Comparison of ENCODE assay signal across 23 cellular contexts in genomic region chr5:12095808-12096281, GRCh38.
DNase-seq lines count a peak whose midpoint lies in the region; ATAC-seq, FAIRE-seq and TF ChIP-seq lines count a peak whose summit lies in the region.
"Had no signal": no experiment of that assay in that cellular context is flagged by ENCODE, and none has a peak within 500 bp of the region (broad histone marks: within the 10 kb centered on the region; RNA-seq: fewer than 3 reads in every experiment).

No MANE protein-coding gene starts in this region.

- H3K79me2 ChIP-seq in astrocyte (ENCODE audit: insufficient read depth, low read length) (no peaks in the 10 kb centered on the region), SK-N-SH (ENCODE audit: insufficient read depth) (no peaks in the 10 kb centered on the region)

- TF ChIP-seq EP300 in SK-N-SH (IDR thresholded peaks at IDR 0.05; ENCODE audit: borderline replicate concordance in 1 of 2, low read depth in 1 of 2, low read length in 1 of 2) = no peak

- TF ChIP-seq CTCF in astrocyte (IDR thresholded peaks at IDR 0.05; ENCODE audit: insufficient read depth, low read depth, low read length) (no peak), SK-N-SH (IDR thresholded peaks at IDR 0.05) (no peak), RWPE1 (conservative IDR thresholded peaks at IDR 0.05; ENCODE audit: low read depth) (no peak), type B pancreatic cell (conservative IDR thresholded peaks at IDR 0.05) (no peak)

- WGBS in SK-N-SH (ENCODE audit: low lambda C conversion rate) = 0% methylated on average over 1 of the region's 1 CpG

- H3K9ac ChIP-seq in astrocyte (ENCODE audit: low read length) (no peak overlapping the region), SK-N-SH (no peak overlapping the region)

- POLR2A ChIA-PET in SK-N-SH (lab: Yijun Ruan, JAX) = no interaction called here
- POLR2A ChIA-PET in RWPE1 (lab: Yijun Ruan, JAX; ENCODE audit: low non-redundant PET) = no interaction called here

- DNase-seq in activated T-cell treated with anti-CD3 and anti-CD28 coated beads, Interleukin-2, amount 50 U/mL, for 72 hours = no peak
- DNase-seq in activated T-cell treated with anti-CD3 and anti-CD28 coated beads for 4 hours (no peak), astrocyte (ENCODE audit: low read depth) (peak; percentile 4), SK-N-SH (no peak), RWPE1 (ENCODE audit: low spot score) (no peak), SHP77 (lab: John Stamatoyannopoulos, UW) (no peak), type B pancreatic cell (ENCODE audit: extremely low spot score, unreplicated experiment) (no peak)
- DNase-seq: activated CD4-positive, alpha-beta T cell treated with anti-CD3 and anti-CD28 coated beads for 4 hours; activated gamma-delta T cell treated with Interleukin-2 at 50 U/mL for 16 hours; amygdala; endodermal cell; H7; hippocampal formation; kidney; NCI-H2029 treated with DMSO at 0.1 percent for 48 hours; PC-9; stimulated activated naive CD4-positive, alpha-beta T cell; transverse colon had no signal

- no peak overlapping the region for H3K4me3 Mint-ChIP-seq in activated T-cell treated with anti-CD3 and anti-CD28 coated beads, Interleukin-2, amount 50 U/mL, for 72 hours
- H3K4me3 Mint-ChIP-seq in astrocyte (ENCODE audit: unreplicated experiment) (no peak overlapping the region), type B pancreatic cell (no peak overlapping the region)
- H3K4me3 Mint-ChIP-seq: endodermal cell, IgD-negative memory B cell, nephron had no signal

- peak; percentile 32 to 53 for ATAC-seq in activated T-cell treated with anti-CD3 and anti-CD28 coated beads, Interleukin-2, amount 50 U/mL, for 72 hours (replicated peaks in 1 of 2)
- ATAC-seq in HG03097 (IDR thresholded peaks at IDR 0.05; ENCODE audit: low FRiP score, unreplicated experiment) = peak; percentile 56
- ATAC-seq: A549, SK-N-SH treated with all-trans-retinoic acid at 6 μM for 48 hours had no signal

- no peaks in the 10 kb centered on the region for H3K4me1 ChIP-seq in astrocyte (ENCODE audit: insufficient read depth, low read length)
- no peaks in the 10 kb centered on the region for H3K4me1 ChIP-seq in SK-N-SH (ENCODE audit: control insufficient read depth in 1 of 2, insufficient read depth in 2 of 2, low read depth in 1 of 2, low read length in 1 of 2)
- H3K4me1 ChIP-seq: A549, transverse colon had no signal

- H3K4me3 ChIP-seq in astrocyte (ENCODE audit: insufficient read depth, low read depth, low read length) (no peak overlapping the region), SK-N-SH (ENCODE audit: low read depth in 2 of 2, low read length in 1 of 2) (no peak overlapping the region)
- H3K4me3 ChIP-seq: A549, PC-9, transverse colon had no signal

- TF ChIP-seq RAD21 in SK-N-SH (IDR thresholded peaks at IDR 0.05; ENCODE audit: low read length) = no peak

- H3F3A ChIP-seq in SK-N-SH (replicated peaks; ENCODE audit: insufficient read depth) = no peaks in the 10 kb centered on the region

- no peaks in the 10 kb centered on the region for H3K27me3 Mint-ChIP-seq in activated T-cell treated with anti-CD3 and anti-CD28 coated beads, Interleukin-2, amount 50 U/mL, for 72 hours (ENCODE audit: low read depth)
- H3K27me3 Mint-ChIP-seq in astrocyte (ENCODE audit: low read depth, unreplicated experiment) (no peaks in the 10 kb centered on the region), type B pancreatic cell (no peaks in the 10 kb centered on the region)
- H3K27me3 Mint-ChIP-seq: IgD-negative memory B cell had no signal

- H3K27me3 ChIP-seq in astrocyte (ENCODE audit: insufficient read depth, low read length) (no peaks in the 10 kb centered on the region), SK-N-SH (ENCODE audit: insufficient read depth) (no peaks in the 10 kb centered on the region)
- H3K27me3 ChIP-seq: transverse colon had no signal

- H3K36me3 ChIP-seq in astrocyte (ENCODE audit: insufficient read depth, low read length) (no peaks in the 10 kb centered on the region), SK-N-SH (replicated peaks in 1 of 2; ENCODE audit: control insufficient read depth in 1 of 2, insufficient read depth in 2 of 2, low read length in 1 of 2) (no peaks in the 10 kb centered on the region)
- H3K36me3 ChIP-seq: transverse colon had no signal

- no peaks in the 10 kb centered on the region for H3K36me3 Mint-ChIP-seq in activated T-cell treated with anti-CD3 and anti-CD28 coated beads, Interleukin-2, amount 50 U/mL, for 72 hours (ENCODE audit: insufficient read depth in 2 of 2)
- H3K36me3 Mint-ChIP-seq in astrocyte (ENCODE audit: low read depth, unreplicated experiment) (no peaks in the 10 kb centered on the region), type B pancreatic cell (no peaks in the 10 kb centered on the region)
- H3K36me3 Mint-ChIP-seq: IgD-negative memory B cell had no signal

- CTCF ChIA-PET in SK-N-SH (lab: Yijun Ruan, JAX) = no interaction called here
- CTCF ChIA-PET in RWPE1 (lab: Yijun Ruan, JAX) = no interaction called here

- FAIRE-seq in astrocyte (lab: Jason Lieb, UNC) = no peak
- FAIRE-seq: A549, kidney had no signal

- H3K4me1 Mint-ChIP-seq in activated T-cell treated with anti-CD3 and anti-CD28 coated beads, Interleukin-2, amount 50 U/mL, for 72 hours (ENCODE audit: low read depth) = no peaks in the 10 kb centered on the region
- peaks cover 4% of the 10 kb centered on the region for H3K4me1 Mint-ChIP-seq in astrocyte (ENCODE audit: low read depth, unreplicated experiment)
- no peaks in the 10 kb centered on the region for H3K4me1 Mint-ChIP-seq in type B pancreatic cell (ENCODE audit: unreplicated experiment)
- H3K4me1 Mint-ChIP-seq: endodermal cell, nephron had no signal

- no peaks in the 10 kb centered on the region for H3K9me3 ChIP-seq in astrocyte (ENCODE audit: insufficient read depth, low read depth, low read length)
- no peaks in the 10 kb centered on the region for H3K9me3 ChIP-seq in SK-N-SH
- H3K9me3 ChIP-seq: A549, transverse colon had no signal

- H3K4me2 ChIP-seq in astrocyte (ENCODE audit: low read length) (no peak overlapping the region), SK-N-SH (no peak overlapping the region)
- H3K4me2 ChIP-seq: A549, PC-9 had no signal

- H2AFZ ChIP-seq in astrocyte (ENCODE audit: low read depth, low read length) (no peak overlapping the region), SK-N-SH (ENCODE audit: low read depth) (no peak overlapping the region)
- H2AFZ ChIP-seq: PC-9 had no signal

- H3K9me2 ChIP-seq in SK-N-SH = no peaks in the 10 kb centered on the region

- H3K27ac Mint-ChIP-seq in activated T-cell treated with anti-CD3 and anti-CD28 coated beads, Interleukin-2, amount 50 U/mL, for 72 hours = no peak overlapping the region
- H3K27ac Mint-ChIP-seq in astrocyte (ENCODE audit: unreplicated experiment) (peak overlapping the region; percentile 27), type B pancreatic cell (no peak overlapping the region)
- H3K27ac Mint-ChIP-seq: endodermal cell, IgD-negative memory B cell, nephron had no signal

- H3K27ac ChIP-seq in astrocyte (ENCODE audit: low read depth, low read length) = no peak overlapping the region
- H3K27ac ChIP-seq in SK-N-SH (ENCODE audit: low read depth in 2 of 2, low read length in 1 of 2) = no peak overlapping the region
- no peak overlapping the region for H3K27ac ChIP-seq in RWPE1
- H3K27ac ChIP-seq: A549, PC-9, transverse colon had no signal

- no peaks in the 10 kb centered on the region for H4K20me1 ChIP-seq in astrocyte (ENCODE audit: insufficient read depth, low read length)
- no peaks in the 10 kb centered on the region for H4K20me1 ChIP-seq in SK-N-SH (ENCODE audit: insufficient read depth)

- peaks cover 8 to 10% of the 10 kb centered on the region in 2 donors for H3K9me3 Mint-ChIP-seq in activated T-cell treated with anti-CD3 and anti-CD28 coated beads, Interleukin-2, amount 50 U/mL, for 72 hours
- H3K9me3 Mint-ChIP-seq in astrocyte (ENCODE audit: unreplicated experiment) = peaks cover 6% of the 10 kb centered on the region
- peaks cover 5% of the 10 kb centered on the region for H3K9me3 Mint-ChIP-seq in type B pancreatic cell
- H3K9me3 Mint-ChIP-seq: nephron had no signal

TF ChIP-seq in SK-N-SH, 30 proteins besides CTCF, POLR2A, EP300 and RAD21 (continues in another document):
- TF ChIP-seq RXRA (IDR thresholded peaks at IDR 0.05; ENCODE audit: borderline replicate concordance, low read depth) (no peak), TCF12 (IDR thresholded peaks at IDR 0.05) (no peak), SIN3A (IDR thresholded peaks at IDR 0.05; ENCODE audit: borderline replicate concordance, low read depth, low read length) (no peak), EZH2phosphoT487 (IDR thresholded peaks at IDR 0.05; ENCODE audit: borderline replicate concordance, low read depth) (no peak), RFX5 (IDR thresholded peaks at IDR 0.05; ENCODE audit: low read length) (no peak), SMC3 (IDR thresholded peaks at IDR 0.05; ENCODE audit: low read depth, low read length) (no peak), GABPA (IDR thresholded peaks at IDR 0.05; ENCODE audit: low read depth) (no peak), MXI1 (IDR thresholded peaks at IDR 0.05; ENCODE audit: low read depth, low read length) (no peak), NFIC (IDR thresholded peaks at IDR 0.05; ENCODE audit: borderline replicate concordance) (no peak), ELF1 (IDR thresholded peaks at IDR 0.05) (no peak), CHD2 (IDR thresholded peaks at IDR 0.05; ENCODE audit: low read length, partially characterized antibody) (no peak)
- TF ChIP-seq, protein P1, sequence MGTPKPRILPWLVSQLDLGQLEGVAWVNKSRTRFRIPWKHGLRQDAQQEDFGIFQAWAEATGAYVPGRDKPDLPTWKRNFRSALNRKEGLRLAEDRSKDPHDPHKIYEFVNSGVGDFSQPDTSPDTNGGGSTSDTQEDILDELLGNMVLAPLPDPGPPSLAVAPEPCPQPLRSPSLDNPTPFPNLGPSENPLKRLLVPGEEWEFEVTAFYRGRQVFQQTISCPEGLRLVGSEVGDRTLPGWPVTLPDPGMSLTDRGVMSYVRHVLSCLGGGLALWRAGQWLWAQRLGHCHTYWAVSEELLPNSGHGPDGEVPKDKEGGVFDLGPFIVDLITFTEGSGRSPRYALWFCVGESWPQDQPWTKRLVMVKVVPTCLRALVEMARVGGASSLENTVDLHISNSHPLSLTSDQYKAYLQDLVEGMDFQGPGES (IDR thresholded peaks at IDR 0.05; ENCODE audit: low read depth, low read length) = no peak
